In genomic region chr3:197333901-197334639, GRCh38 we compare ENCODE assay signal across 18 cellular contexts.
A peak's percentile ranks its signal among the peaks of the same experiment; 100 is the strongest.
DNase-seq lines count a peak whose midpoint lies in the region; ATAC-seq and TF ChIP-seq lines count a peak whose summit lies in the region.
"Had no signal": no experiment of that assay in that cellular context is flagged by ENCODE, and none has a peak within 500 bp of the region (broad histone marks: within the 10 kb centered on the region; RNA-seq: fewer than 3 reads in every experiment).

No MANE protein-coding gene starts in this region.

- H3K9me3 Mint-ChIP-seq in nephron progenitor cell: no peaks in the 10 kb centered on the region
- H3K9me3 Mint-ChIP-seq in stimulated activated memory B cell treated with anti-CD40 and anti-IgM and Interleukin-4, amounts not matched to agents 10 μg/mL and 1 μg/mL and 100 μg/mL, for 72 hours: no peaks in the 10 kb centered on the region
- H3K9me3 Mint-ChIP-seq: naive thymus-derived CD8-positive, alpha-beta T cell; stimulated activated naive B cell treated with anti-CD40 and anti-IgM and Interleukin-4, amounts not matched to agents 10 μg/mL and 1 μg/mL and 100 μg/mL, for 72 hours had no signal

- peaks cover 9% of the 10 kb centered on the region for H3K27me3 Mint-ChIP-seq in nephron progenitor cell (ENCODE audit: low read depth, poor library complexity)
- peaks cover 19% of the 10 kb centered on the region for H3K27me3 Mint-ChIP-seq in stimulated activated memory B cell treated with anti-CD40 and anti-IgM and Interleukin-4, amounts not matched to agents 10 μg/mL and 1 μg/mL and 100 μg/mL, for 72 hours

- no peak for ATAC-seq in stimulated activated memory B cell treated with anti-CD40 and anti-IgM and Interleukin-4, amounts not matched to agents 10 μg/mL and 1 μg/mL and 100 μg/mL, for 72 hours
- ATAC-seq in GM18867 (IDR thresholded peaks at IDR 0.05; ENCODE audit: unreplicated experiment) (no peak), GM21619 (IDR thresholded peaks at IDR 0.05; ENCODE audit: unreplicated experiment) (no peak), HG02938 (IDR thresholded peaks at IDR 0.05; ENCODE audit: unreplicated experiment) (no peak)
- ATAC-seq: activated CD4-positive, alpha-beta T cell treated with anti-CD3 and anti-CD28 coated beads for 36 hours; naive thymus-derived CD8-positive, alpha-beta T cell; psoas muscle; stimulated activated naive B cell treated with anti-CD40 and anti-IgM and Interleukin-4, amounts not matched to agents 10 μg/mL and 1 μg/mL and 100 μg/mL, for 72 hours had no signal

- peaks cover 67% of the 10 kb centered on the region for H3K4me1 Mint-ChIP-seq in nephron progenitor cell
- no peaks in the 10 kb centered on the region for H3K4me1 Mint-ChIP-seq in stimulated activated memory B cell treated with anti-CD40 and anti-IgM and Interleukin-4, amounts not matched to agents 10 μg/mL and 1 μg/mL and 100 μg/mL, for 72 hours
- H3K4me1 Mint-ChIP-seq: activated CD4-positive, alpha-beta T cell treated with anti-CD3 and anti-CD28 coated beads for 36 hours; naive thymus-derived CD8-positive, alpha-beta T cell; stimulated activated naive B cell treated with anti-CD40 and anti-IgM and Interleukin-4, amounts not matched to agents 10 μg/mL and 1 μg/mL and 100 μg/mL, for 72 hours had no signal

- no peaks in the 10 kb centered on the region for H3K36me3 Mint-ChIP-seq in nephron progenitor cell (ENCODE audit: low read depth)
- no peaks in the 10 kb centered on the region for H3K36me3 Mint-ChIP-seq in stimulated activated memory B cell treated with anti-CD40 and anti-IgM and Interleukin-4, amounts not matched to agents 10 μg/mL and 1 μg/mL and 100 μg/mL, for 72 hours
- H3K36me3 Mint-ChIP-seq: naive thymus-derived CD8-positive, alpha-beta T cell; stimulated activated naive B cell treated with anti-CD40 and anti-IgM and Interleukin-4, amounts not matched to agents 10 μg/mL and 1 μg/mL and 100 μg/mL, for 72 hours had no signal

- H3K4me3 Mint-ChIP-seq in nephron progenitor cell: peak overlapping the region; percentile 16
- H3K4me3 Mint-ChIP-seq in stimulated activated memory B cell treated with anti-CD40 and anti-IgM and Interleukin-4, amounts not matched to agents 10 μg/mL and 1 μg/mL and 100 μg/mL, for 72 hours: no peak overlapping the region
- H3K4me3 Mint-ChIP-seq: activated CD4-positive, alpha-beta T cell treated with anti-CD3 and anti-CD28 coated beads for 36 hours; naive thymus-derived CD8-positive, alpha-beta T cell; stimulated activated naive B cell treated with anti-CD40 and anti-IgM and Interleukin-4, amounts not matched to agents 10 μg/mL and 1 μg/mL and 100 μg/mL, for 72 hours had no signal

- DNase-seq in DMS79 (lab: John Stamatoyannopoulos, UW) (peak; percentile 99), NCI-H2107 treated with DMSO at 0.1 percent for 48 hours (lab: John Stamatoyannopoulos, UW; ENCODE audit: unreplicated experiment) (peak; percentile 89), ecto neural progenitor cell (ENCODE audit: low spot score) (peak; percentile 52), nephron progenitor cell (no peak)
- DNase-seq: ACHN; activated CD4-positive, alpha-beta T cell treated with anti-CD3 and anti-CD28 coated beads for 36 hours; activated naive CD4-positive, alpha-beta T cell treated with Interleukin-2 at 50 U/mL for 16 hours; cortex of kidney; erythroblast; naive thymus-derived CD8-positive, alpha-beta T cell; NCI-H1436; psoas muscle; spleen; stimulated activated naive B cell treated with anti-CD40 and anti-IgM and Interleukin-4, amounts not matched to agents 10 μg/mL and 1 μg/mL and 100 μg/mL, for 72 hours had no signal

- TF ChIP-seq CTCF in nephron progenitor cell (IDR thresholded peaks at IDR 0.05): no peak

- H3K27ac Mint-ChIP-seq in nephron progenitor cell: peak overlapping the region; percentile 57
- H3K27ac Mint-ChIP-seq in stimulated activated memory B cell treated with anti-CD40 and anti-IgM and Interleukin-4, amounts not matched to agents 10 μg/mL and 1 μg/mL and 100 μg/mL, for 72 hours: no peak overlapping the region
- H3K27ac Mint-ChIP-seq: activated CD4-positive, alpha-beta T cell treated with anti-CD3 and anti-CD28 coated beads for 36 hours; stimulated activated naive B cell treated with anti-CD40 and anti-IgM and Interleukin-4, amounts not matched to agents 10 μg/mL and 1 μg/mL and 100 μg/mL, for 72 hours had no signal
